In genomic region chr3:168545591-168545990, GRCh38 we compare ENCODE assay signal across 18 cellular contexts.
DNase-seq lines count a peak whose midpoint lies in the region; ATAC-seq, FAIRE-seq and TF ChIP-seq lines count a peak whose summit lies in the region.
"Had no signal": no experiment of that assay in that cellular context is flagged by ENCODE, and none has a peak within 500 bp of the region (broad histone marks: within the 10 kb centered on the region; RNA-seq: fewer than 3 reads in every experiment).

No MANE protein-coding gene starts in this region.

- intact Hi-C loops in ovary (cut with DNase I): no loop called here

- H3K36me3 ChIP-seq in HAP-1 (replicated peaks) (no peaks in the 10 kb centered on the region), astrocyte (ENCODE audit: insufficient read depth, low read length) (no peaks in the 10 kb centered on the region), cardiac muscle cell (no peaks in the 10 kb centered on the region), ovary (no peaks in the 10 kb centered on the region)
- H3K36me3 ChIP-seq: BE2C, neutrophil, upper lobe of right lung had no signal

- H2AFZ ChIP-seq in astrocyte (ENCODE audit: low read depth, low read length): no peak overlapping the region

- H3K9me3 Mint-ChIP-seq in astrocyte (ENCODE audit: unreplicated experiment): no peaks in the 10 kb centered on the region
- H3K9me3 Mint-ChIP-seq: dendritic cell treated with granulocyte-macrophage colony-stimulating factor and Interleukin-4, amounts not matched to agents 40 ng/mL and 50 ng/mL, for 4 days had no signal

- no peak overlapping the region for H3K4me2 ChIP-seq in astrocyte (ENCODE audit: low read length)
- H3K4me2 ChIP-seq: smooth muscle cell had no signal

- FAIRE-seq in astrocyte (lab: Jason Lieb, UNC): no peak
- FAIRE-seq: TTC549 had no signal

- no peaks in the 10 kb centered on the region for H3K79me2 ChIP-seq in astrocyte (ENCODE audit: insufficient read depth, low read length)

- H3K36me3 Mint-ChIP-seq in astrocyte (ENCODE audit: low read depth, unreplicated experiment): no peaks in the 10 kb centered on the region

- H3K27me3 Mint-ChIP-seq in astrocyte (ENCODE audit: low read depth, unreplicated experiment): peaks cover 2% of the 10 kb centered on the region
- H3K27me3 Mint-ChIP-seq: dendritic cell treated with granulocyte-macrophage colony-stimulating factor and Interleukin-4, amounts not matched to agents 40 ng/mL and 50 ng/mL, for 4 days had no signal

- H4K20me1 ChIP-seq in astrocyte (ENCODE audit: insufficient read depth, low read length): no peaks in the 10 kb centered on the region

- H3K27ac Mint-ChIP-seq in astrocyte (ENCODE audit: unreplicated experiment): no peak overlapping the region
- H3K27ac Mint-ChIP-seq: dendritic cell treated with granulocyte-macrophage colony-stimulating factor and Interleukin-4, amounts not matched to agents 40 ng/mL and 50 ng/mL, for 4 days had no signal

- TF ChIP-seq CTCF in astrocyte (IDR thresholded peaks at IDR 0.05; ENCODE audit: insufficient read depth, low read depth, low read length) (no peak), cardiac muscle cell (IDR thresholded peaks at IDR 0.05; ENCODE audit: low read depth, low read length) (no peak), ovary (IDR thresholded peaks at IDR 0.05) (no peak)

- no peak for TF ChIP-seq POLR2A in ovary (IDR thresholded peaks at IDR 0.05)

- TF ChIP-seq EP300 in ovary (IDR thresholded peaks at IDR 0.05): no peak

- H3K4me3 ChIP-seq in HAP-1 (no peak overlapping the region), astrocyte (ENCODE audit: insufficient read depth, low read depth, low read length) (no peak overlapping the region), cardiac muscle cell (no peak overlapping the region), ovary (no peak overlapping the region)
- H3K4me3 ChIP-seq: smooth muscle cell, upper lobe of right lung had no signal

- H3K4me1 Mint-ChIP-seq in astrocyte (ENCODE audit: low read depth, unreplicated experiment): peaks cover 2% of the 10 kb centered on the region

- H3K27ac ChIP-seq in astrocyte (ENCODE audit: low read depth, low read length) (no peak overlapping the region), cardiac muscle cell (peak overlapping the region; percentile 78), ovary (no peak overlapping the region)
- H3K27ac ChIP-seq: neutrophil, upper lobe of right lung had no signal

- in situ Hi-C loops in HAP-1 (cut with MboI; ENCODE audit: low sequenced_read_pairs): no loop called here

- DNase-seq in HAP-1 (ENCODE audit: low spot score in 2 of 2) (peak; percentile 73 to 79), astrocyte (ENCODE audit: low read depth) (peak; percentile 46), cardiac muscle cell (ENCODE audit: low read depth in 1 of 2, low spot score in 1 of 2) (peak; percentile 11 to 77), non-pigmented ciliary epithelial cell (ENCODE audit: low read depth) (peak; percentile 9), germinal center (ENCODE audit: low spot score) (no peak), ovary (no peak)
- DNase-seq: activated CD4-positive, alpha-beta T cell treated with anti-CD3 and anti-CD28 coated beads, Interleukin-2, amount 50 U/mL, for 4 hours; activated T-cell treated with anti-CD3 and anti-CD28 coated beads, Interleukin-2, amount 50 U/mL, for 48 hours; BE2C; mesenchymal stem cell; NCI-H1092; stimulated activated naive CD4-positive, alpha-beta T cell; upper lobe of right lung had no signal

- H3K27me3 ChIP-seq in HAP-1 (ENCODE audit: low read depth) (no peaks in the 10 kb centered on the region), astrocyte (ENCODE audit: insufficient read depth, low read length) (no peaks in the 10 kb centered on the region), cardiac muscle cell (no peaks in the 10 kb centered on the region), ovary (no peaks in the 10 kb centered on the region)
- H3K27me3 ChIP-seq: BE2C, neutrophil, upper lobe of right lung had no signal

- no peak overlapping the region for H3K9ac ChIP-seq in astrocyte (ENCODE audit: low read length)

- peaks cover 56% of the 10 kb centered on the region for H3K4me1 ChIP-seq in HAP-1
- no peaks in the 10 kb centered on the region for H3K4me1 ChIP-seq in astrocyte (ENCODE audit: insufficient read depth, low read length)
- peaks cover 28% of the 10 kb centered on the region for H3K4me1 ChIP-seq in cardiac muscle cell (ENCODE audit: low read depth)
- no peaks in the 10 kb centered on the region for H3K4me1 ChIP-seq in ovary (ENCODE audit: insufficient read depth)
- H3K4me1 ChIP-seq: BE2C, upper lobe of right lung had no signal

- WGBS in ovary, 3 donors: 7 to 14% (median 10%) methylated on average over 1 of the region's 1 CpG

- ATAC-seq in GM21367 (IDR thresholded peaks at IDR 0.05; ENCODE audit: unreplicated experiment): no peak
- ATAC-seq: upper lobe of right lung had no signal

- no peak overlapping the region for H3K4me3 Mint-ChIP-seq in astrocyte (ENCODE audit: unreplicated experiment)
- H3K4me3 Mint-ChIP-seq: dendritic cell treated with granulocyte-macrophage colony-stimulating factor and Interleukin-4, amounts not matched to agents 40 ng/mL and 50 ng/mL, for 4 days had no signal

- H3K9me3 ChIP-seq in HAP-1: no peaks in the 10 kb centered on the region
- no peaks in the 10 kb centered on the region for H3K9me3 ChIP-seq in astrocyte (ENCODE audit: insufficient read depth, low read depth, low read length)
- H3K9me3 ChIP-seq in cardiac muscle cell (ENCODE audit: low read depth): no peaks in the 10 kb centered on the region
- no peaks in the 10 kb centered on the region for H3K9me3 ChIP-seq in ovary
- H3K9me3 ChIP-seq: BE2C, neutrophil, upper lobe of right lung had no signal

Comparison
In these comparisons a context has a peak if more than half of its experiments do, and no peak if none do; other contexts are left out.
1. DNase-seq: peak in HAP-1 (2 of 2), astrocyte (single experiment), cardiac muscle cell (2 of 2) and non-pigmented ciliary epithelial cell (single experiment); none in germinal center (single experiment) and ovary (0 of 5).